Comparison of ENCODE assay signal across 26 cellular contexts in genomic region chr3:117441851-117442250, GRCh38.
"Had no signal": no experiment of that assay in that cellular context is flagged by ENCODE, and none has a peak within 500 bp of the region (broad histone marks: within the 10 kb centered on the region; RNA-seq: fewer than 3 reads in every experiment).

No MANE protein-coding gene starts in this region.

- H3K4me3 Mint-ChIP-seq: effector memory CD8-positive, alpha-beta T cell; natural killer cell; stimulated activated naive B cell treated with anti-CD40 and anti-IgM and Interleukin-4, amounts not matched to agents 10 μg/mL and 1 μg/mL and 100 μg/mL, for 72 hours; stimulated activated naive CD8-positive, alpha-beta T cell treated with anti-CD3 and anti-CD28 coated beads, Interleukin-15, Interleukin-2, amounts not matched to agents 100 ng/mL and 50 ng/mL, for 24 hours had no signal

- H3K4me3 ChIP-seq: esophagus squamous epithelium, heart right ventricle, lower lobe of right lung, pancreas, right lobe of liver, thoracic aorta, tibial nerve, upper lobe of right lung, uterus had no signal

- H3K27me3 Mint-ChIP-seq: effector memory CD8-positive, alpha-beta T cell; progenitor cell of endocrine pancreas; stimulated activated naive B cell treated with anti-CD40 and anti-IgM and Interleukin-4, amounts not matched to agents 10 μg/mL and 1 μg/mL and 100 μg/mL, for 72 hours; stimulated activated naive CD8-positive, alpha-beta T cell treated with anti-CD3 and anti-CD28 coated beads, Interleukin-15, Interleukin-2, amounts not matched to agents 100 ng/mL and 50 ng/mL, for 24 hours had no signal

- H3K36me3 ChIP-seq: esophagus squamous epithelium, heart right ventricle, lower lobe of right lung, pancreas, right lobe of liver, thoracic aorta, tibial nerve, upper lobe of right lung, uterus had no signal

- H3K9me3 Mint-ChIP-seq: stimulated activated naive B cell treated with anti-CD40 and anti-IgM and Interleukin-4, amounts not matched to agents 10 μg/mL and 1 μg/mL and 100 μg/mL, for 72 hours had no signal

- H3K27ac Mint-ChIP-seq: effector memory CD8-positive, alpha-beta T cell; natural killer cell; progenitor cell of endocrine pancreas; stimulated activated naive B cell treated with anti-CD40 and anti-IgM and Interleukin-4, amounts not matched to agents 10 μg/mL and 1 μg/mL and 100 μg/mL, for 72 hours; stimulated activated naive CD8-positive, alpha-beta T cell treated with anti-CD3 and anti-CD28 coated beads, Interleukin-15, Interleukin-2, amounts not matched to agents 100 ng/mL and 50 ng/mL, for 24 hours had no signal

- H3K36me3 Mint-ChIP-seq: natural killer cell; stimulated activated naive B cell treated with anti-CD40 and anti-IgM and Interleukin-4, amounts not matched to agents 10 μg/mL and 1 μg/mL and 100 μg/mL, for 72 hours had no signal

- FAIRE-seq: endometrium, pancreas, small intestine had no signal

- H3K27me3 ChIP-seq: esophagus squamous epithelium, pancreas, right lobe of liver, tibial nerve, upper lobe of right lung, uterus had no signal

- H3K4me1 Mint-ChIP-seq: natural killer cell; stimulated activated naive B cell treated with anti-CD40 and anti-IgM and Interleukin-4, amounts not matched to agents 10 μg/mL and 1 μg/mL and 100 μg/mL, for 72 hours had no signal

- ATAC-seq: effector memory CD8-positive, alpha-beta T cell; heart right ventricle; left ventricle myocardium superior; lower lobe of right lung; natural killer cell; pancreas; right lobe of liver; stimulated activated naive B cell treated with anti-CD40 and anti-IgM and Interleukin-4, amounts not matched to agents 10 μg/mL and 1 μg/mL and 100 μg/mL, for 72 hours; upper lobe of right lung had no signal

- DNase-seq: cortex of kidney; effector memory CD8-positive, alpha-beta T cell; erythroblast; esophagus squamous epithelium; foreskin melanocyte; glutamatergic neuron; heart right ventricle; hippocampal formation; islet precursor cell; left ventricle myocardium superior; lower lobe of right lung; natural killer cell; occipital lobe; pancreas; right lobe of liver; small intestine; stimulated activated CD4-positive, alpha-beta T cell treated with anti-CD3 and anti-CD28 coated beads, Interleukin-15, amount 100 ng/mL, for 24 hours; stimulated activated CD4-positive, alpha-beta T cell treated with anti-CD3 and anti-CD28 coated beads, Interleukin-2, amount 100 ng/mL, for 48 hours; stimulated activated naive B cell treated with anti-CD40 and anti-IgM and Interleukin-4, amounts not matched to agents 10 μg/mL and 1 μg/mL and 100 μg/mL, for 72 hours; upper lobe of right lung; uterus had no signal
